In the genomic region with DNA sequence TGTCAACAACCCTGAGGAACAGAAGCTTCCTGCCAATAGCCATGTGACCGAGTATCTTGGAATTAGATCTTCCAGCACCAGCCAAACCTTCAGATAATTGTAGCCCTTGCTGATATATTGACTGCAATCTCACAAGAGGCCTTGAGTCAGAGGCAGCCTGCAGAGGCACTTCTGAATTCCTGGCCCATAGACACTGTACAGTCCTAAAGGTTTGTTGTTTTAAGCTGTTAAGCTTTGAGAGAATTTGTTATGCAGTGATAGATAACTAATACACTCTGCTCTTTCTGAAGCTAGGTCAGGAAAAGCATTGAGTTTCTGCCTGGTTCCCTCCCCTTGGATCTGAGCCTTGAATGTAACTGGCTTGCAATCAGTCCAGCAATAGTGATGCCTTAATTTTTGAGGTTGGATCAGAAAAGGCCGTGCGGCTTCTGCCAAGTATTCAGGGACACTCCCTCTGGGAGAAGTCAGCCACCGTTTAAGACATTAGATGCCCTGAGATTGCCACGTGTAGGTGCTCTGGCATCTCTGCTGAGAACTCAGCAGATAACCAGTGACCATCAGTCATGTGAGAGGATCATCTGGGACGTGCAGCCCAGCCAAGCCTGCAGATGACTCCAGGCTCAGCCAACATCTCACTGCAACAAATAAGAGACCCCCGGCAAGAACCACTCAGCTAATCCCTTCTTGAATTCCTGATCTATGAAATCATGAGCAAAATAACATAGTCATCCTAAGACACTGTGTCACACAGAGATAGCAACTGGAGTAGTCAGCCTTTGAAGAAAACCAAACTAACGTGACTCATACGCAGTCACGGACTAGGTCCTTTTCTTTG, we compare ENCODE assay signal across 1 cellular context.
TF ChIP-seq lines count a peak whose summit lies in the region.

No MANE protein-coding gene starts in this region.

TF ChIP-seq in K562, 482 proteins besides CTCF, POLR2A, EP300 and RAD21 (continued from another document and continues in another):
- TF ChIP-seq, protein P1, sequence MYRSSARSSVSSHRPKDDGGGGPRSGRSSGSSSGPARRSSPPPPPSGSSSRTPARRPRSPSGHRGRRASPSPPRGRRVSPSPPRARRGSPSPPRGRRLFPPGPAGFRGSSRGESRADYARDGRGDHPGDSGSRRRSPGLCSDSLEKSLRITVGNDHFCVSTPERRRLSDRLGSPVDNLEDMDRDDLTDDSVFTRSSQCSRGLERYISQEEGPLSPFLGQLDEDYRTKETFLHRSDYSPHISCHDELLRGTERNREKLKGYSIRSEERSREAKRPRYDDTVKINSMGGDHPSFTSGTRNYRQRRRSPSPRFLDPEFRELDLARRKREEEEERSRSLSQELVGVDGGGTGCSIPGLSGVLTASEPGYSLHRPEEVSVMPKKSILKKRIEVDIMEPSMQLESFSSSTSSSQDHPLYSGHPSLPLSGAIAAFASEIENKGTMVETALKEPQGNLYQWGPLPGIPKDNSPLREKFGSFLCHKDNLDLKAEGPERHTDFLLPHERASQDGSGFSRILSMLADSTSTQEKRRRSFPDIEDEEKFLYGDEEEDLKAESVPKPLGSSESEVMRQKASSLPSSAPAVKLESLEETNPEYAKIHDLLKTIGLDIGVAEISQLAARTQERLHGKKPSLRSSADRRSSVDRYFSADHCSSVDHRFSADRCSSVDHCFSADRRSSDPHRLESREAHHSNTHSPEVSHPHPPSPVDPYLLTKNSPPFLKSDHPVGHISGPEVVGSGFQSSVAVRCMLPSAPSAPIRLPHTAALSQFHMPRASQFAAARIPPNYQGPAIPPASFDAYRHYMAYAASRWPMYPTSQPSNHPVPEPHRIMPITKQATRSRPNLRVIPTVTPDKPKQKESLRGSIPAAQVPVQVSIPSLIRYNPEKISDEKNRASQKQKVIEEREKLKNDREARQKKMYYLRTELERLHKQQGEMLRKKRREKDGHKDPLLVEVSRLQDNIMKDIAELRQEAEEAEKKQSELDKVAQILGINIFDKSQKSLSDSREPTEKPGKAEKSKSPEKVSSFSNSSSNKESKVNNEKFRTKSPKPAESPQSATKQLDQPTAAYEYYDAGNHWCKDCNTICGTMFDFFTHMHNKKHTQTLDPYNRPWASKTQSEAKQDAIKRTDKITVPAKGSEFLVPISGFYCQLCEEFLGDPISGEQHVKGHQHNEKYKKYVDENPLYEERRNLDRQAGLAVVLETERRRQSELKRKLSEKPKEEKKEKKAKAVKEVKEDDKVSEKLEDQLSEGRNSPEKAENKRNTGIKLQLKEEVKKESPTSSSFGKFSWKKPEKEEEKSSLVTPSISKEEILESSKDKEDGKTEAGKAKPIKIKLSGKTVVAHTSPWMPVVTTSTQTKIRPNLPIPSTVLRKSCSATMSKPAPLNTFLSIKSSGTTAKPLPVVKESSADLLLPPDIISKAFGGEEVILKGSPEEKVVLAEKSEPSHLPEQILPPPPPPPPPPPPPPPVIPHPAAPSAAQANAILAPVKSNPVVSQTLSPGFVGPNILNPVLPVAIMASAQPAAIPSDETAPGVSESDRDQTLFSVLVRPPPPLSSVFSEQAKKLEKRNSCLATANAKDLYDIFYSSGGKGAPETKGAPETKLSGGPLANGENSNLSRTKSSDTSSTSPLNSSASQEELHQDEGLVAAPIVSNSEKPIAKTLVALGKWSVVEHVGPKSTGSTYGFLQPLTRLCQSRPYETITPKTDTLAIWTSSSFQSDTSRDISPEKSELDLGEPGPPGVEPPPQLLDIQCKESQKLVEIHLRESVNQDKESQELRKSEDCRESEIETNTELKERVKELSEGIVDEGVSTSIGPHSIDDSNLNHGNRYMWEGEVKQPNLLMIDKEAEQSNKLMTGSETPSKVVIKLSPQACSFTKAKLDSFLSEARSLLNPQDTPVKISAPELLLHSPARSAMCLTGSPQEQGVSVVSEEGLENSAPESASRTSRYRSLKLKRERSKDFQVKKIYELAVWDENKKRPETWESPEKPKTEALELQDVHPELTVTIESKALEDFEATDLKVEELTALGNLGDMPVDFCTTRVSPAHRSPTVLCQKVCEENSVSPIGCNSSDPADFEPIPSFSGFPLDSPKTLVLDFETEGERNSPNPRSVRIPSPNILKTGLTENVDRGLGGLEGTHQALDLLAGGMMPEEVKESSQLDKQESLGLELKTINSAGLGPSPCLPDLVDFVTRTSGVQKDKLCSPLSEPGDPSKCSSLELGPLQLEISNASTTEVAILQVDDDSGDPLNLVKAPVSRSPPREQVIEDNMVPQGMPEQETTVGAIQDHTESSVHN (IDR thresholded peaks at IDR 0.05; ENCODE audit: borderline replicate concordance in 1 of 2, low read depth in 1 of 2), result peak in 1 of 2 experiments; percentile 95; a peak in 2 of 4 replicates
- TF ChIP-seq HDAC6 (IDR thresholded peaks at IDR 0.05; ENCODE audit: low read depth, low read length) (no peak), MXI1 (IDR thresholded peaks at IDR 0.05; ENCODE audit: low read depth, low read length) (0 out of 2 replicates have a peak, but pooled peaks have one; percentile 38), ARNT (IDR thresholded peaks at IDR 0.05) (peak; percentile 37 to 64; a peak in 1 of 4 replicates), HDAC1 (IDR thresholded peaks at IDR 0.05) (peak in 1 of 2 experiments; percentile 50; a peak in 1 of 4 replicates), STAT5B (CRISPR knock-in tag; IDR thresholded peaks at IDR 0.05) (no peak), CREBBP (IDR thresholded peaks at IDR 0.05; ENCODE audit: low read depth, low read length) (no peak), ZNF766 (CRISPR knock-in tag; conservative IDR thresholded peaks at IDR 0.05) (0 out of 2 replicates have a peak, but pooled peaks have one; percentile 14), C11orf30 (IDR thresholded peaks at IDR 0.05; ENCODE audit: low read depth) (peak; percentile 91), POLR2AphosphoS5 (IDR thresholded peaks at IDR 0.05; ENCODE audit: control insufficient read depth, insufficient read depth, low read depth, low read length) (peak; percentile 58), TOE1 (IDR thresholded peaks at IDR 0.05; ENCODE audit: borderline replicate concordance) (peak; percentile 39; the same call in 1 of the 2 replicates), TOE1 (CRISPR knock-in tag; IDR thresholded peaks at IDR 0.05; ENCODE audit: borderline replicate concordance, low read depth) (no peak), TFAM (CRISPR knock-in tag; conservative IDR thresholded peaks at IDR 0.05) (no peak), ZNF12 (CRISPR knock-in tag; IDR thresholded peaks at IDR 0.05) (no peak), TCF3 (CRISPR knock-in tag; IDR thresholded peaks at IDR 0.05) (peak; percentile 50), STAT5A (IDR thresholded peaks at IDR 0.05; ENCODE audit: borderline replicate concordance, low read length) (peak; percentile 79), FOXM1 (IDR thresholded peaks at IDR 0.05; ENCODE audit: low read depth) (no peak), FOXM1 (CRISPR knock-in tag; IDR thresholded peaks at IDR 0.05; ENCODE audit: low read depth) (no peak), CSDE1 (IDR thresholded peaks at IDR 0.05) (no peak), MYNN (IDR thresholded peaks at IDR 0.05) (peak; percentile 71; the same call in 1 of the 2 replicates), MYNN (CRISPR knock-in tag; IDR thresholded peaks at IDR 0.05) (no peak), GTF2A2 (tag; IDR thresholded peaks at IDR 0.05) (no peak), FOXK2 (conservative IDR thresholded peaks at IDR 0.05 in 1 of 2, IDR thresholded peaks at IDR 0.05 in 1 of 2; ENCODE audit: low read depth in 2 of 2) (0 out of 4 replicates have a peak, but pooled peaks of 1 of the 2 experiments have one; percentile 12), SMARCC2 (IDR thresholded peaks at IDR 0.05; ENCODE audit: low read depth) (peak; percentile 92), HDAC8 (tag; IDR thresholded peaks at IDR 0.05) (no peak), JUNB (CRISPR knock-in tag; conservative IDR thresholded peaks at IDR 0.05) (peak; percentile 59; the same call in 1 of the 2 replicates), MTA1 (IDR thresholded peaks at IDR 0.05; ENCODE audit: borderline replicate concordance) (peak; percentile 36; the same call in 1 of the 2 replicates), ZNF140 (CRISPR knock-in tag; IDR thresholded peaks at IDR 0.05) (no peak), NFYB (IDR thresholded peaks at IDR 0.05; ENCODE audit: extremely low read depth, insufficient read length) (peak; percentile 21), HSF4 (CRISPR knock-in tag; IDR thresholded peaks at IDR 0.05; ENCODE audit: borderline replicate concordance) (no peak)
- TF ChIP-seq, protein P2, sequence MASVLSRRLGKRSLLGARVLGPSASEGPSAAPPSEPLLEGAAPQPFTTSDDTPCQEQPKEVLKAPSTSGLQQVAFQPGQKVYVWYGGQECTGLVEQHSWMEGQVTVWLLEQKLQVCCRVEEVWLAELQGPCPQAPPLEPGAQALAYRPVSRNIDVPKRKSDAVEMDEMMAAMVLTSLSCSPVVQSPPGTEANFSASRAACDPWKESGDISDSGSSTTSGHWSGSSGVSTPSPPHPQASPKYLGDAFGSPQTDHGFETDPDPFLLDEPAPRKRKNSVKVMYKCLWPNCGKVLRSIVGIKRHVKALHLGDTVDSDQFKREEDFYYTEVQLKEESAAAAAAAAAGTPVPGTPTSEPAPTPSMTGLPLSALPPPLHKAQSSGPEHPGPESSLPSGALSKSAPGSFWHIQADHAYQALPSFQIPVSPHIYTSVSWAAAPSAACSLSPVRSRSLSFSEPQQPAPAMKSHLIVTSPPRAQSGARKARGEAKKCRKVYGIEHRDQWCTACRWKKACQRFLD (CRISPR knock-in tag; IDR thresholded peaks at IDR 0.05), result peak; percentile 85; the same call in 1 of the 2 replicates
- TF ChIP-seq, protein P3, sequence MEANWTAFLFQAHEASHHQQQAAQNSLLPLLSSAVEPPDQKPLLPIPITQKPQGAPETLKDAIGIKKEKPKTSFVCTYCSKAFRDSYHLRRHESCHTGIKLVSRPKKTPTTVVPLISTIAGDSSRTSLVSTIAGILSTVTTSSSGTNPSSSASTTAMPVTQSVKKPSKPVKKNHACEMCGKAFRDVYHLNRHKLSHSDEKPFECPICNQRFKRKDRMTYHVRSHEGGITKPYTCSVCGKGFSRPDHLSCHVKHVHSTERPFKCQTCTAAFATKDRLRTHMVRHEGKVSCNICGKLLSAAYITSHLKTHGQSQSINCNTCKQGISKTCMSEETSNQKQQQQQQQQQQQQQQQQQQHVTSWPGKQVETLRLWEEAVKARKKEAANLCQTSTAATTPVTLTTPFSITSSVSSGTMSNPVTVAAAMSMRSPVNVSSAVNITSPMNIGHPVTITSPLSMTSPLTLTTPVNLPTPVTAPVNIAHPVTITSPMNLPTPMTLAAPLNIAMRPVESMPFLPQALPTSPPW (CRISPR knock-in tag; IDR thresholded peaks at IDR 0.05), result 0 out of 2 replicates have a peak, but pooled peaks have one; percentile 22
- TF ChIP-seq, protein P4, sequence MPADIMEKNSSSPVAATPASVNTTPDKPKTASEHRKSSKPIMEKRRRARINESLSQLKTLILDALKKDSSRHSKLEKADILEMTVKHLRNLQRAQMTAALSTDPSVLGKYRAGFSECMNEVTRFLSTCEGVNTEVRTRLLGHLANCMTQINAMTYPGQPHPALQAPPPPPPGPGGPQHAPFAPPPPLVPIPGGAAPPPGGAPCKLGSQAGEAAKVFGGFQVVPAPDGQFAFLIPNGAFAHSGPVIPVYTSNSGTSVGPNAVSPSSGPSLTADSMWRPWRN (IDR thresholded peaks at IDR 0.05; ENCODE audit: low read depth), result peak; percentile 38; the same call in 1 of the 2 replicates
- TF ChIP-seq, protein P5, sequence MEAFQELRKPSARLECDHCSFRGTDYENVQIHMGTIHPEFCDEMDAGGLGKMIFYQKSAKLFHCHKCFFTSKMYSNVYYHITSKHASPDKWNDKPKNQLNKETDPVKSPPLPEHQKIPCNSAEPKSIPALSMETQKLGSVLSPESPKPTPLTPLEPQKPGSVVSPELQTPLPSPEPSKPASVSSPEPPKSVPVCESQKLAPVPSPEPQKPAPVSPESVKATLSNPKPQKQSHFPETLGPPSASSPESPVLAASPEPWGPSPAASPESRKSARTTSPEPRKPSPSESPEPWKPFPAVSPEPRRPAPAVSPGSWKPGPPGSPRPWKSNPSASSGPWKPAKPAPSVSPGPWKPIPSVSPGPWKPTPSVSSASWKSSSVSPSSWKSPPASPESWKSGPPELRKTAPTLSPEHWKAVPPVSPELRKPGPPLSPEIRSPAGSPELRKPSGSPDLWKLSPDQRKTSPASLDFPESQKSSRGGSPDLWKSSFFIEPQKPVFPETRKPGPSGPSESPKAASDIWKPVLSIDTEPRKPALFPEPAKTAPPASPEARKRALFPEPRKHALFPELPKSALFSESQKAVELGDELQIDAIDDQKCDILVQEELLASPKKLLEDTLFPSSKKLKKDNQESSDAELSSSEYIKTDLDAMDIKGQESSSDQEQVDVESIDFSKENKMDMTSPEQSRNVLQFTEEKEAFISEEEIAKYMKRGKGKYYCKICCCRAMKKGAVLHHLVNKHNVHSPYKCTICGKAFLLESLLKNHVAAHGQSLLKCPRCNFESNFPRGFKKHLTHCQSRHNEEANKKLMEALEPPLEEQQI (IDR thresholded peaks at IDR 0.05), result no peak
- TF ChIP-seq, protein P6, sequence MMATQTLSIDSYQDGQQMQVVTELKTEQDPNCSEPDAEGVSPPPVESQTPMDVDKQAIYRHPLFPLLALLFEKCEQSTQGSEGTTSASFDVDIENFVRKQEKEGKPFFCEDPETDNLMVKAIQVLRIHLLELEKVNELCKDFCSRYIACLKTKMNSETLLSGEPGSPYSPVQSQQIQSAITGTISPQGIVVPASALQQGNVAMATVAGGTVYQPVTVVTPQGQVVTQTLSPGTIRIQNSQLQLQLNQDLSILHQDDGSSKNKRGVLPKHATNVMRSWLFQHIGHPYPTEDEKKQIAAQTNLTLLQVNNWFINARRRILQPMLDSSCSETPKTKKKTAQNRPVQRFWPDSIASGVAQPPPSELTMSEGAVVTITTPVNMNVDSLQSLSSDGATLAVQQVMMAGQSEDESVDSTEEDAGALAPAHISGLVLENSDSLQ (IDR thresholded peaks at IDR 0.05), result peak; percentile 36
- TF ChIP-seq, protein P7, sequence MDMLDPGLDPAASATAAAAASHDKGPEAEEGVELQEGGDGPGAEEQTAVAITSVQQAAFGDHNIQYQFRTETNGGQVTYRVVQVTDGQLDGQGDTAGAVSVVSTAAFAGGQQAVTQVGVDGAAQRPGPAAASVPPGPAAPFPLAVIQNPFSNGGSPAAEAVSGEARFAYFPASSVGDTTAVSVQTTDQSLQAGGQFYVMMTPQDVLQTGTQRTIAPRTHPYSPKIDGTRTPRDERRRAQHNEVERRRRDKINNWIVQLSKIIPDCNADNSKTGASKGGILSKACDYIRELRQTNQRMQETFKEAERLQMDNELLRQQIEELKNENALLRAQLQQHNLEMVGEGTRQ (CRISPR knock-in tag; IDR thresholded peaks at IDR 0.05), result peak; percentile 42
